18 cellular contexts compared by ENCODE assay signal in genomic region chr16:9122969-9123368, GRCh38. TPM values are rescaled to one million over a fixed set of nuclear protein-coding genes. Genes with fewer than 3 reads are reported as not detected.
DNase-seq lines count a peak whose midpoint lies in the region; ATAC-seq and TF ChIP-seq lines count a peak whose summit lies in the region.
"Had no signal": no experiment of that assay in that cellular context is flagged by ENCODE, and none has a peak within 500 bp of the region (broad histone marks: within the 10 kb centered on the region; RNA-seq: fewer than 3 reads in every experiment).

No MANE protein-coding gene starts in this region.

- peak; percentile 15 for DNase-seq in activated CD8-positive, alpha-beta memory T cell treated with anti-CD3 and anti-CD28 coated beads, Interleukin-2, amount 10 ng/mL, durations not matched to agents 7 days and 5 days
- DNase-seq in activated CD8-positive, alpha-beta memory T cell treated with anti-CD3 and anti-CD28 coated beads, Interleukin-2, amount 50 U/mL, for 48 hours: no peak
- peak; percentile 11 for DNase-seq in NAMALWA (ENCODE audit: low spot score)
- no peak for DNase-seq in esophagus squamous epithelium (lab: John Stamatoyannopoulos, UW)
- DNase-seq in NCI-H146 (lab: John Stamatoyannopoulos, UW): no peak
- DNase-seq in HPDE6-E6E7 (ENCODE audit: extremely low spot score): no peak
- DNase-seq: Caco-2, MG63, NCI-H2029, NCI-H446, nephron progenitor cell, Right ventricle myocardium superior, upper lobe of right lung had no signal

- no peak overlapping the region for H3K4me3 Mint-ChIP-seq in activated CD8-positive, alpha-beta memory T cell treated with anti-CD3 and anti-CD28 coated beads, Interleukin-2, amount 10 ng/mL, durations not matched to agents 7 days and 5 days
- H3K4me3 Mint-ChIP-seq in stimulated activated memory B cell treated with anti-CD40 and anti-IgM and Interleukin-4, amounts not matched to agents 10 μg/mL and 1 μg/mL and 100 μg/mL, for 72 hours: no peak overlapping the region
- H3K4me3 Mint-ChIP-seq: nephron progenitor cell had no signal

- no peaks in the 10 kb centered on the region for H3K27me3 Mint-ChIP-seq in activated CD8-positive, alpha-beta memory T cell treated with anti-CD3 and anti-CD28 coated beads, Interleukin-2, amount 10 ng/mL, durations not matched to agents 7 days and 5 days
- H3K27me3 Mint-ChIP-seq in stimulated activated memory B cell treated with anti-CD40 and anti-IgM and Interleukin-4, amounts not matched to agents 10 μg/mL and 1 μg/mL and 100 μg/mL, for 72 hours: no peaks in the 10 kb centered on the region

- peaks cover 33% of the 10 kb centered on the region for H3K36me3 Mint-ChIP-seq in activated CD8-positive, alpha-beta memory T cell treated with anti-CD3 and anti-CD28 coated beads, Interleukin-2, amount 10 ng/mL, durations not matched to agents 7 days and 5 days
- H3K36me3 Mint-ChIP-seq in stimulated activated memory B cell treated with anti-CD40 and anti-IgM and Interleukin-4, amounts not matched to agents 10 μg/mL and 1 μg/mL and 100 μg/mL, for 72 hours: peaks cover 22% of the 10 kb centered on the region

- 69 to 93% methylated on average over 2 of the region's 2 CpGs for WGBS in esophagus squamous epithelium, 2 donors

- intact Hi-C loops in esophagus squamous epithelium (cut with DNase I): loop anchor here (10.0 kb wide), 1 partner anchor 118 kb away; no protein-coding TSS in a partner anchor

- peaks cover 57% of the 10 kb centered on the region for H3K4me1 Mint-ChIP-seq in activated CD8-positive, alpha-beta memory T cell treated with anti-CD3 and anti-CD28 coated beads, Interleukin-2, amount 10 ng/mL, durations not matched to agents 7 days and 5 days
- peaks cover 66% of the 10 kb centered on the region for H3K4me1 Mint-ChIP-seq in stimulated activated memory B cell treated with anti-CD40 and anti-IgM and Interleukin-4, amounts not matched to agents 10 μg/mL and 1 μg/mL and 100 μg/mL, for 72 hours

- ATAC-seq in activated CD8-positive, alpha-beta memory T cell treated with anti-CD3 and anti-CD28 coated beads, Interleukin-2, amount 10 ng/mL, durations not matched to agents 7 days and 5 days: no peak
- no peak for ATAC-seq in stimulated activated memory B cell treated with anti-CD40 and anti-IgM and Interleukin-4, amounts not matched to agents 10 μg/mL and 1 μg/mL and 100 μg/mL, for 72 hours
- no peak for ATAC-seq in HG02885 (IDR thresholded peaks at IDR 0.05; ENCODE audit: poor library complexity, unreplicated experiment)
- ATAC-seq: activated CD4-positive, CD25-positive, alpha-beta regulatory T cell treated with anti-CD3 and anti-CD28 coated beads, Interleukin-2, amount 50 U/mL, for 24 hours had no signal

- peak overlapping the region; percentile 24 to 76 (median 61) for H3K27ac ChIP-seq in esophagus squamous epithelium
- H3K27ac ChIP-seq: esophagus muscularis mucosa, prostate gland, upper lobe of right lung had no signal

- no peaks in the 10 kb centered on the region for H3K9me3 ChIP-seq in esophagus squamous epithelium
- H3K9me3 ChIP-seq: Caco-2, esophagus muscularis mucosa, MG63, prostate gland, upper lobe of right lung had no signal

- no peaks in the 10 kb centered on the region for H3K27me3 ChIP-seq in esophagus squamous epithelium
- H3K27me3 ChIP-seq: esophagus muscularis mucosa, MG63, upper lobe of right lung had no signal

- peaks cover 0 to 47% (median 0%) of the 10 kb centered on the region in 3 donors for H3K36me3 ChIP-seq in esophagus squamous epithelium
- H3K36me3 ChIP-seq: prostate gland had no signal

- no peaks in the 10 kb centered on the region for H3K9me3 Mint-ChIP-seq in activated CD8-positive, alpha-beta memory T cell treated with anti-CD3 and anti-CD28 coated beads, Interleukin-2, amount 10 ng/mL, durations not matched to agents 7 days and 5 days (ENCODE audit: low read depth)
- H3K9me3 Mint-ChIP-seq in stimulated activated memory B cell treated with anti-CD40 and anti-IgM and Interleukin-4, amounts not matched to agents 10 μg/mL and 1 μg/mL and 100 μg/mL, for 72 hours: no peaks in the 10 kb centered on the region
- H3K9me3 Mint-ChIP-seq: nephron progenitor cell had no signal

- H3K4me3 ChIP-seq in esophagus squamous epithelium: no peak overlapping the region
- H3K4me3 ChIP-seq: esophagus muscularis mucosa, MG63, prostate gland, upper lobe of right lung had no signal

- TF ChIP-seq CTCF in esophagus squamous epithelium (IDR thresholded peaks at IDR 0.05): no peak

- CTCF ChIA-PET in activated CD8-positive, alpha-beta memory T cell treated with anti-CD3 and anti-CD28 coated beads, Interleukin-2, amount 10 ng/mL, durations not matched to agents 7 days and 5 days (lab: Charles Lee): interaction anchor here (1.9 kb wide), 1 partner anchor 16 kb away, joined by 9 read pairs; no protein-coding TSS in a partner anchor

- TF ChIP-seq POLR2A in esophagus squamous epithelium (IDR thresholded peaks at IDR 0.05): no peak

- H3K4me1 ChIP-seq in esophagus squamous epithelium: peaks cover 25 to 83% (median 33%) of the 10 kb centered on the region in 3 donors
- H3K4me1 ChIP-seq: Caco-2, prostate gland had no signal

- peak overlapping the region; percentile 31 for H3K27ac Mint-ChIP-seq in activated CD8-positive, alpha-beta memory T cell treated with anti-CD3 and anti-CD28 coated beads, Interleukin-2, amount 10 ng/mL, durations not matched to agents 7 days and 5 days
- peak overlapping the region; percentile 89 for H3K27ac Mint-ChIP-seq in stimulated activated memory B cell treated with anti-CD40 and anti-IgM and Interleukin-4, amounts not matched to agents 10 μg/mL and 1 μg/mL and 100 μg/mL, for 72 hours
- H3K27ac Mint-ChIP-seq: nephron progenitor cell had no signal

RNA-seq across cellular contexts. Expression of gene HAPSTR1, which starts 31.5 kb away (rescaled TPM):
- 10 to 100 TPM; 52.3 to 63.8 TPM for total RNA-seq in activated CD8-positive, alpha-beta memory T cell treated with anti-CD3 and anti-CD28 coated beads, Interleukin-2, amount 10 ng/mL, durations not matched to agents 7 days and 5 days
- total RNA-seq in esophagus squamous epithelium: 10 to 100 TPM; 37.8 to 59.8 (median 47.0) TPM

Comparison
In these comparisons a context has a peak if more than half of its experiments do, and no peak if none do; other contexts are left out.
1. DNase-seq: peak in activated CD8-positive, alpha-beta memory T cell treated with anti-CD3 and anti-CD28 coated beads, Interleukin-2, amount 10 ng/mL, durations not matched to agents 7 days and 5 days (single experiment) and NAMALWA (single experiment); none in activated CD8-positive, alpha-beta memory T cell treated with anti-CD3 and anti-CD28 coated beads, Interleukin-2, amount 50 U/mL, for 48 hours (single experiment), esophagus squamous epithelium (single experiment), NCI-H146 (single experiment) and HPDE6-E6E7 (single experiment).